25 cellular contexts compared by ENCODE assay signal in the genomic region with DNA sequence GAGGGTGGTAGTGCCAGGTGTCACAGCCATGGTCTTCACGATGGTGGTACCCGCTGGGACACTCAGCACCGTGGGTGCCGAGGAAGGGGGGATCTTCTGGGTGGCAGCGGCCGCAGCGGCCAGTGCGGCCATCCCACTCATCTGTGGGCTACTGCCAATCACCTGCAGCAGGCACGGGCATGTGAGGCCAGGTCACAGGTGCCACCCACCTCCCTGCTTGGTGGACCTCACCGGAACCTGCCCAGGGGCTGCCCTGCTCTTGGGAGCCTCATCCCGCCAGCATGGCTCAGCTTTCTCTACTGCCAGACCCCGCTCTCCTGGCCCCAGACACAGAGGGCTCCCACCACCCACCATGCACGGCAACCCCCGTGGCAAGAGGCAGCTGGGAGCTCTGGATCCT. TPM values are rescaled to one million over a fixed set of nuclear protein-coding genes. Genes with fewer than 3 reads are reported as not detected.
"Had no signal": no experiment of that assay in that cellular context is flagged by ENCODE, and none has a peak within 500 bp of the region (broad histone marks: within the 10 kb centered on the region; RNA-seq: fewer than 3 reads in every experiment).

No MANE protein-coding gene starts in this region.

- FAIRE-seq: keratinocyte had no signal

- H3K27me3 ChIP-seq: colonic mucosa, gastrocnemius medialis, right atrium auricular region, thyroid gland, vagina had no signal

- DNase-seq: colonic mucosa; effector CD8-positive, alpha-beta T cell; endodermal cell; foreskin fibroblast; gastrocnemius medialis; head of caudate nucleus; left ventricle myocardium superior; lower lobe of right lung; naive thymus-derived CD8-positive, alpha-beta T cell; nephron progenitor cell; nucleus accumbens; stimulated activated CD4-positive, alpha-beta T cell treated with anti-CD3 and anti-CD28 coated beads, Interleukin-2, amount 100 ng/mL, for 24 hours; stimulated activated CD4-positive, alpha-beta T cell treated with anti-CD3 and anti-CD28 coated beads, Interleukin-4, amount 100 ng/mL, for 24 hours; stimulated activated naive CD4-positive, alpha-beta T cell treated with Interleukin-2 at 50 U/mL for 16 hours; stomach; thyroid gland; trophoblast cell had no signal

- H3K4me1 ChIP-seq: colonic mucosa, gastrocnemius medialis, lower lobe of right lung, prostate gland, thyroid gland, vagina had no signal

- ATAC-seq: esophagus mucosa; gastrocnemius medialis; left ventricle myocardium superior; lower lobe of right lung; naive thymus-derived CD8-positive, alpha-beta T cell; stimulated activated effector memory CD8-positive, alpha-beta T cell treated with anti-CD3 and anti-CD28 coated beads, Interleukin-12 subunit alpha, Interleukin-12 subunit beta, amount 100 ng/mL, for 72 hours had no signal

- H3K9me3 ChIP-seq: colonic mucosa, gastrocnemius medialis, lower lobe of right lung, prostate gland, right atrium auricular region, stomach, thyroid gland, vagina had no signal

- H3K27ac ChIP-seq: colonic mucosa, epithelial cell of prostate, gastrocnemius medialis, lower lobe of right lung, prostate gland, right atrium auricular region, thyroid gland, vagina had no signal

- H3K36me3 ChIP-seq: prostate gland had no signal

- H3K4me2 ChIP-seq: smooth muscle cell had no signal

- H3K4me3 ChIP-seq: colonic mucosa, gastrocnemius medialis, lower lobe of right lung, prostate gland, right atrium auricular region, smooth muscle cell, stomach, thyroid gland, vagina had no signal

RNA-seq across cellular contexts. Expression of a gene that starts 14.2 kb away (rescaled TPM):
- total RNA-seq: smooth muscle cell had no signal
